In genomic region chr1:31902509-31902857, GRCh38 we compare ENCODE assay signal across 1 cellular context.
TF ChIP-seq lines count a peak whose summit lies in the region.

No MANE protein-coding gene starts in this region.

TF ChIP-seq in K562, 482 proteins besides CTCF, POLR2A, EP300 and RAD21:
- TF ChIP-seq SPI1 (IDR thresholded peaks at IDR 0.05; ENCODE audit: borderline replicate concordance, low read depth, low read length) (peak; percentile 70), SRSF1 (IDR thresholded peaks at IDR 0.05; ENCODE audit: low read depth, low read length) (no peak)
